10 cellular contexts compared by ENCODE assay signal in the genomic region with DNA sequence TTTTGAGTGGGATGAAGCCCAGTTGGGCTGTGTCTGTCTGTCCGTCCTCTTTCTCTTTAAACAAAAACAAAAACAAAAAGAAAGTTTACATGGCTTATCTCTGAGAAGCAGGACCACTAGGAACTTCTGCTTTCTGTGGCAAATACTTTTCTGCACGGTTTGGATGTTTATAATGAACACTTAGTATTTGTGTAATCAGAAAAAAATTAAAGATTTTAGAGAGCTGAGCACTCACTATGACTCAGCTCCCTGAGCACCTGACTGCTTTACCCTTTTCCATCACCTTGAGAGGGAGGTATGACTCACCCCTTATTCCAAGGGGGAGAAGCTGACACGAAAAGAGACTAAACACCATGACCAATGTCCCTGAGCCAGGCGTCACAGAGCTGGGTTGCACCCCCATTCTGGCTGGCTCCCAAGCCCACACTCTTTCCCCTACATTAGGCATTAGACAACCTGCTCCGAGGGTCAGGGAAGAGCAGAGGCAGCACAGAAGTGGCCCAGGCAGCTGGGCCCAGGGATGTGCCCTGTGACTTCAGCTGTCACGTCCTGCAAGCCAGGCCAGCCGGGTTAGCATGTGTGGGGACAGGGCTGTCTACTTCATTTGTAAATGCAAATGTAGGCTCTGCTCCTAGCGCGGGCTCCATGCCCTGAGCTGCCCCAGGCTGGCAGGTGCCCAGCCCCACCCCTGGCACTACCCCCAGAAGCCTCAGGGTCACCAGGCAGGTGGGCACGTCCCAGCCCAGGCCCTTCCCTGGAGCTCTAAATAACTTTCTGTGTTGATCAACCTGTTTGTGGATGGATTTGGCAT. TPM values are rescaled to one million over a fixed set of nuclear protein-coding genes. Genes with fewer than 3 reads are reported as not detected.
DNase-seq lines count a peak whose midpoint lies in the region; ATAC-seq and TF ChIP-seq lines count a peak whose summit lies in the region.
"Had no signal": no experiment of that assay in that cellular context is flagged by ENCODE, and none has a peak within 500 bp of the region (broad histone marks: within the 10 kb centered on the region; RNA-seq: fewer than 3 reads in every experiment).

No MANE protein-coding gene starts in this region.

- H3K4me1 Mint-ChIP-seq in activated T-helper 2 cell treated with anti-CD3 and anti-CD28 coated beads, Interferon-gamma antibody, Interleukin-2, Interleukin-4, amounts not matched to agents 10 μg/mL and 5 μg/mL and 100 μg/mL, durations not matched to agents 14 hours and 24 hours and 36 hours (ENCODE audit: low read depth), result peaks cover 4% of the 10 kb centered on the region

- no peak for TF ChIP-seq CTCF in left ventricle myocardium inferior (IDR thresholded peaks at IDR 0.05; ENCODE audit: borderline replicate concordance)
- no peak for TF ChIP-seq CTCF in transverse colon (IDR thresholded peaks at IDR 0.05)

- H3K9me3 Mint-ChIP-seq in activated T-helper 2 cell treated with anti-CD3 and anti-CD28 coated beads, Interferon-gamma antibody, Interleukin-2, Interleukin-4, amounts not matched to agents 10 μg/mL and 5 μg/mL and 100 μg/mL, durations not matched to agents 14 hours and 24 hours and 36 hours, result no peaks in the 10 kb centered on the region

- DNase-seq in activated naive CD4-positive, alpha-beta T cell treated with Interleukin-2 at 50 U/mL for 16 hours, result peak; percentile 7
- no peak for DNase-seq in activated naive CD4-positive, alpha-beta T cell treated with anti-CD3 and anti-CD28 coated beads, Interleukin-2, amount 50 U/mL, for 16 hours
- DNase-seq in SK-N-MC (ENCODE audit: low read depth, low spot score) (no peak), left ventricle myocardium inferior (peak; percentile 22), transverse colon (no peak), HEK293T (ENCODE audit: extremely low spot score) (no peak)
- DNase-seq in activated T-helper 2 cell treated with anti-CD3 and anti-CD28 coated beads, Interferon-gamma antibody, Interleukin-2, Interleukin-4, amounts not matched to agents 10 μg/mL and 5 μg/mL and 100 μg/mL, durations not matched to agents 14 hours and 24 hours and 36 hours (ENCODE audit: low spot score), result no peak
- DNase-seq: colonic mucosa, NCI-H1930 had no signal

- CTCF ChIA-PET in HEK293T (lab: Yijun Ruan, JAX), result interaction anchor here (1.4 kb wide), 1 partner anchor 20 kb away, joined by 6 read pairs; no protein-coding TSS in a partner anchor

- H3K4me3 Mint-ChIP-seq in activated T-helper 2 cell treated with anti-CD3 and anti-CD28 coated beads, Interferon-gamma antibody, Interleukin-2, Interleukin-4, amounts not matched to agents 10 μg/mL and 5 μg/mL and 100 μg/mL, durations not matched to agents 14 hours and 24 hours and 36 hours (ENCODE audit: low read depth), result no peak overlapping the region

- no peak overlapping the region for H3K4me3 ChIP-seq in SK-N-MC
- no peak overlapping the region for H3K4me3 ChIP-seq in left ventricle myocardium inferior
- H3K4me3 ChIP-seq in transverse colon, result no peak overlapping the region
- H3K4me3 ChIP-seq: colonic mucosa had no signal

- no peak overlapping the region for H3K27ac Mint-ChIP-seq in activated T-helper 2 cell treated with anti-CD3 and anti-CD28 coated beads, Interferon-gamma antibody, Interleukin-2, Interleukin-4, amounts not matched to agents 10 μg/mL and 5 μg/mL and 100 μg/mL, durations not matched to agents 14 hours and 24 hours and 36 hours

- no peaks in the 10 kb centered on the region for H3K27me3 Mint-ChIP-seq in activated T-helper 2 cell treated with anti-CD3 and anti-CD28 coated beads, Interferon-gamma antibody, Interleukin-2, Interleukin-4, amounts not matched to agents 10 μg/mL and 5 μg/mL and 100 μg/mL, durations not matched to agents 14 hours and 24 hours and 36 hours (ENCODE audit: low read depth)

- H3K4me1 ChIP-seq in left ventricle myocardium inferior (peaks cover 18% of the 10 kb centered on the region), transverse colon (peaks cover 0 to 6% (median 1%) of the 10 kb centered on the region in 4 donors)
- H3K4me1 ChIP-seq: colonic mucosa had no signal

- POLR2A ChIA-PET in HEK293T (lab: Yijun Ruan, JAX), result interaction anchor here (0.8 kb wide), 1 partner anchor 16 kb away, joined by 3 read pairs; no protein-coding TSS in a partner anchor

- no peak for ATAC-seq in HG03159 (IDR thresholded peaks at IDR 0.05; ENCODE audit: unreplicated experiment)

- no peak overlapping the region for H3K9ac ChIP-seq in SK-N-MC (ENCODE audit: insufficient read length)

- intact Hi-C loops in left ventricle myocardium inferior (cut with micrococcal nuclease), result no loop called here
- intact Hi-C loops in transverse colon (cut with DNase I; ENCODE audit: low total_unique reads), result no loop called here
- intact Hi-C loops in activated T-helper 2 cell treated with anti-CD3 and anti-CD28 coated beads, Interferon-gamma antibody, Interleukin-2, Interleukin-4, amounts not matched to agents 10 μg/mL and 5 μg/mL and 100 μg/mL, durations not matched to agents 14 hours and 24 hours and 36 hours (cut with micrococcal nuclease), result no loop called here

- TF ChIP-seq EP300 in transverse colon (IDR thresholded peaks at IDR 0.05; ENCODE audit: low read depth), result no peak

- H3K27ac ChIP-seq in SK-N-MC (0 out of 2 replicates have a peak overlapping the region, but pooled peaks have one; percentile 30), left ventricle myocardium inferior (replicated peaks) (peak overlapping the region; percentile 64), transverse colon (peak overlapping the region in 3 of 4 donors; percentile 1 to 51 (median 36))
- H3K27ac ChIP-seq: colonic mucosa had no signal

- no peaks in the 10 kb centered on the region for H3K9me3 ChIP-seq in SK-N-MC (ENCODE audit: low read depth, low read length)
- H3K9me3 ChIP-seq in left ventricle myocardium inferior (replicated peaks), result no peaks in the 10 kb centered on the region
- H3K9me3 ChIP-seq in transverse colon, result no peaks in the 10 kb centered on the region
- H3K9me3 ChIP-seq: colonic mucosa had no signal

- no peaks in the 10 kb centered on the region for H3K36me3 Mint-ChIP-seq in activated T-helper 2 cell treated with anti-CD3 and anti-CD28 coated beads, Interferon-gamma antibody, Interleukin-2, Interleukin-4, amounts not matched to agents 10 μg/mL and 5 μg/mL and 100 μg/mL, durations not matched to agents 14 hours and 24 hours and 36 hours (ENCODE audit: low read depth)

- H3K36me3 ChIP-seq in SK-N-MC (ENCODE audit: insufficient read depth, low read length), result no peaks in the 10 kb centered on the region
- H3K36me3 ChIP-seq in left ventricle myocardium inferior, result no peaks in the 10 kb centered on the region
- no peaks in the 10 kb centered on the region for H3K36me3 ChIP-seq in transverse colon
- H3K36me3 ChIP-seq: colonic mucosa had no signal

- in situ Hi-C loops in transverse colon (cut with MboI; ENCODE audit: low pct_ligation_motif_present in 1 of 4, low pct_unique_long_range_greater_than_20kb in 1 of 4, low sequenced_read_pairs in 3 of 4), result no loop called here

- 25 to 40% methylated on average over 2 to 10 of the region's 10 CpGs for WGBS in transverse colon (ENCODE audit: low coverage in 1 of 2), 2 donors

- TF ChIP-seq POLR2A in transverse colon (IDR thresholded peaks at IDR 0.05), result no peak

- H3K27me3 ChIP-seq in left ventricle myocardium inferior (ENCODE audit: low read depth) (peaks cover 45% of the 10 kb centered on the region), transverse colon (peaks cover 4% of the 10 kb centered on the region)
- H3K27me3 ChIP-seq: colonic mucosa had no signal

TF ChIP-seq in HEK293T, 16 proteins besides CTCF, POLR2A, EP300 and RAD21:
- TF ChIP-seq L3MBTL2 (conservative IDR thresholded peaks at IDR 0.05) (no peak), ELF4 (IDR thresholded peaks at IDR 0.05) (no peak), ARNT (IDR thresholded peaks at IDR 0.05) (no peak), LEF1 (IDR thresholded peaks at IDR 0.05; ENCODE audit: borderline replicate concordance) (no peak), HDGF (IDR thresholded peaks at IDR 0.05; ENCODE audit: borderline replicate concordance) (no peak), ZNF384 (IDR thresholded peaks at IDR 0.05) (no peak), NFRKB (IDR thresholded peaks at IDR 0.05) (no peak), CTBP1 (IDR thresholded peaks at IDR 0.05; ENCODE audit: borderline replicate concordance) (no peak)

RNA-seq across cellular contexts. Expression of a gene that starts 30.4 kb away (rescaled TPM):
- total RNA-seq in left ventricle myocardium inferior, result 6.2 TPM
- 10 to 100 TPM; 14.1 to 37.4 (median 28.8) TPM for total RNA-seq in transverse colon
- total RNA-seq in activated T-helper 2 cell treated with anti-CD3 and anti-CD28 coated beads, Interferon-gamma antibody, Interleukin-2, Interleukin-4, amounts not matched to agents 10 μg/mL and 5 μg/mL and 100 μg/mL, durations not matched to agents 14 hours and 24 hours and 36 hours, result 0.46 TPM in 2 replicates

Comparison
In these comparisons a context has a peak if more than half of its experiments do, and no peak if none do; other contexts are left out.
1. DNase-seq: peak in activated naive CD4-positive, alpha-beta T cell treated with Interleukin-2 at 50 U/mL for 16 hours (single experiment) and left ventricle myocardium inferior (single experiment); none in activated naive CD4-positive, alpha-beta T cell treated with anti-CD3 and anti-CD28 coated beads, Interleukin-2, amount 50 U/mL, for 16 hours (single experiment), SK-N-MC (single experiment), transverse colon (single experiment), activated T-helper 2 cell treated with anti-CD3 and anti-CD28 coated beads, Interferon-gamma antibody, Interleukin-2, Interleukin-4, amounts not matched to agents 10 μg/mL and 5 μg/mL and 100 μg/mL, durations not matched to agents 14 hours and 24 hours and 36 hours (single experiment) and HEK293T (single experiment).
2. Peak in every context shown above with its lines, with median percentiles within 50 percentile points of each other: H3K27ac ChIP-seq.